Comparison of ENCODE assay signal across 30 cellular contexts in the genomic region with DNA sequence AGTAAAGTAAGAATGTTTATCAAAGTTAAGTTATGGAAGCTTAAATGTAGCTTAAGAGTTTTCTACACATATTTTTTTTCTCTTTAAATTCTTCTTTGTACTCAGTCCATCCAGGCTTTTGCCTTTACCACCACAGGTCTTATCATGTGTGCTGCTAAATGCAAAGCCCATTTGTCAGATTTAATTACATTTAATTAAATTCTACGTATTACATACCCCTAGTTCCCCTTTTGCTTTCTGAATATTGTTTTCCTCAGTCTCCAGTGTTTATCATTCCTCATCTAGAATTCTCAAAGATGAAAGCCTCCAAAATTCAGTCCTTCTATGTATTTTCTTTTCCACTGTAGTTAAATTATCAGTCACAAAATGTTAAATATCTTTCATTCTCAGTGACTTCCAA.
"Had no signal": no experiment of that assay in that cellular context is flagged by ENCODE, and none has a peak within 500 bp of the region (broad histone marks: within the 10 kb centered on the region; RNA-seq: fewer than 3 reads in every experiment).

No MANE protein-coding gene starts in this region.

- H3K36me3 ChIP-seq: ascending aorta, breast epithelium, cardiac muscle cell, colonic mucosa, esophagus squamous epithelium, heart left ventricle, WERI-Rb-1 had no signal

- H3K9me3 Mint-ChIP-seq: activated B cell treated with CpG ODN at 0.5 μM for 24 hours; activated naive CD4-positive, alpha-beta T cell treated with anti-CD3 and anti-CD28 coated beads for 36 hours; activated naive CD4-positive, alpha-beta T cell treated with anti-CD3 and anti-CD28 coated beads, Interleukin-2, amount 50 U/mL, for 24 hours; activated T-helper 17 cell treated with anti-CD3 and anti-CD28 coated beads, Interleukin-2, amount 50 U/mL, for 72 hours; brain had no signal

- H3K4me1 ChIP-seq: breast epithelium, colonic mucosa, esophagus squamous epithelium, heart left ventricle had no signal

- H3K27me3 ChIP-seq: ascending aorta, breast epithelium, cardiac muscle cell, colonic mucosa, esophagus squamous epithelium, heart left ventricle had no signal

- H3K27ac ChIP-seq: ascending aorta, breast epithelium, cardiac muscle cell, colonic mucosa, epithelial cell of prostate, esophagus squamous epithelium, heart left ventricle, WERI-Rb-1 had no signal

- H3K4me1 Mint-ChIP-seq: activated B cell treated with CpG ODN at 0.5 μM for 24 hours; activated naive CD4-positive, alpha-beta T cell treated with anti-CD3 and anti-CD28 coated beads, Interleukin-2, amount 50 U/mL, for 24 hours; activated naive CD8-positive, alpha-beta T cell treated with anti-CD3 and anti-CD28 coated beads for 36 hours; activated naive CD8-positive, alpha-beta T cell treated with anti-CD3 and anti-CD28 coated beads, Interleukin-2, amount 50 U/mL, for 24 hours; activated T-helper 17 cell treated with anti-CD3 and anti-CD28 coated beads, Interleukin-2, amount 50 U/mL, for 72 hours; brain; T-helper 17 cell had no signal

- DNase-seq: activated B cell treated with CpG ODN at 0.5 μM for 24 hours; activated CD4-positive, alpha-beta T cell treated with anti-CD3 and anti-CD28 coated beads for 48 hours; activated CD4-positive, alpha-beta T cell treated with anti-CD3 and anti-CD28 coated beads, Interleukin-2, amount 50 U/mL, for 1 hour; activated CD4-positive, alpha-beta T cell treated with anti-CD3 and anti-CD28 coated beads, Interleukin-2, amount 50 U/mL, for 48 hours; activated CD8-positive, alpha-beta memory T cell treated with anti-CD3 and anti-CD28 coated beads for 24 hours; activated CD8-positive, alpha-beta T cell treated with anti-CD3 and anti-CD28 coated beads for 36 hours; activated effector memory CD4-positive, alpha-beta T cell treated with anti-CD3 and anti-CD28 coated beads, Interleukin-2, amount 50 U/mL, for 16 hours; activated naive CD4-positive, alpha-beta T cell treated with anti-CD3 and anti-CD28 coated beads for 36 hours; activated naive CD8-positive, alpha-beta T cell treated with anti-CD3 and anti-CD28 coated beads for 36 hours; activated naive CD8-positive, alpha-beta T cell treated with anti-CD3 and anti-CD28 coated beads, Interleukin-2, amount 50 U/mL, for 24 hours; activated T-cell treated with anti-CD3 and anti-CD28 coated beads, Interleukin-2, amount 50 U/mL, for 4 hours; central memory CD4-positive, alpha-beta T cell; cerebellar nuclear complex; colonic mucosa; effector CD8-positive, alpha-beta T cell; esophagus squamous epithelium; foreskin melanocyte; heart left ventricle; T-helper 17 cell; T1000; WERI-Rb-1 had no signal

- ATAC-seq: activated CD4-positive, CD25-positive, alpha-beta regulatory T cell treated with anti-CD3 and anti-CD28 coated beads, Interleukin-2, amount 50 U/mL, for 24 hours; activated CD8-positive, alpha-beta T cell treated with anti-CD3 and anti-CD28 coated beads for 36 hours; activated naive CD8-positive, alpha-beta T cell treated with anti-CD3 and anti-CD28 coated beads, Interleukin-2, amount 50 U/mL, for 24 hours; activated T-cell treated with anti-CD3 and anti-CD28 coated beads, Interleukin-2, amount 50 U/mL, for 4 hours; activated T-helper 17 cell treated with anti-CD3 and anti-CD28 coated beads, Interleukin-2, amount 50 U/mL, for 72 hours; heart left ventricle; T-helper 17 cell had no signal

- H3K36me3 Mint-ChIP-seq: activated naive CD4-positive, alpha-beta T cell treated with anti-CD3 and anti-CD28 coated beads, Interleukin-2, amount 50 U/mL, for 24 hours; activated naive CD8-positive, alpha-beta T cell treated with anti-CD3 and anti-CD28 coated beads for 36 hours; brain had no signal

- H3K27me3 Mint-ChIP-seq: activated B cell treated with CpG ODN at 0.5 μM for 24 hours; activated CD8-positive, alpha-beta T cell treated with anti-CD3 and anti-CD28 coated beads for 36 hours; activated naive CD4-positive, alpha-beta T cell treated with anti-CD3 and anti-CD28 coated beads, Interleukin-2, amount 50 U/mL, for 24 hours; activated naive CD8-positive, alpha-beta T cell treated with anti-CD3 and anti-CD28 coated beads for 36 hours; activated naive CD8-positive, alpha-beta T cell treated with anti-CD3 and anti-CD28 coated beads, Interleukin-2, amount 50 U/mL, for 24 hours; activated T-helper 17 cell treated with anti-CD3 and anti-CD28 coated beads, Interleukin-2, amount 50 U/mL, for 72 hours; brain; T-helper 17 cell had no signal

- H3K4me3 ChIP-seq: ascending aorta, breast epithelium, cardiac muscle cell, colonic mucosa, esophagus squamous epithelium, heart left ventricle had no signal

- H3K27ac Mint-ChIP-seq: activated B cell treated with CpG ODN at 0.5 μM for 24 hours; activated CD8-positive, alpha-beta T cell treated with anti-CD3 and anti-CD28 coated beads for 36 hours; activated naive CD4-positive, alpha-beta T cell treated with anti-CD3 and anti-CD28 coated beads for 36 hours; activated naive CD4-positive, alpha-beta T cell treated with anti-CD3 and anti-CD28 coated beads, Interleukin-2, amount 50 U/mL, for 24 hours; activated naive CD8-positive, alpha-beta T cell treated with anti-CD3 and anti-CD28 coated beads for 36 hours; activated naive CD8-positive, alpha-beta T cell treated with anti-CD3 and anti-CD28 coated beads, Interleukin-2, amount 50 U/mL, for 24 hours; activated T-helper 17 cell treated with anti-CD3 and anti-CD28 coated beads, Interleukin-2, amount 50 U/mL, for 72 hours; brain; T-helper 17 cell; T-helper 2 cell treated with Interferon-gamma antibody and Interleukin-4, amounts not matched to agents 5 μg/mL and 100 μg/mL, for 36 hours had no signal

- H3K4me3 Mint-ChIP-seq: activated B cell treated with CpG ODN at 0.5 μM for 24 hours; activated CD8-positive, alpha-beta T cell treated with anti-CD3 and anti-CD28 coated beads for 36 hours; activated naive CD4-positive, alpha-beta T cell treated with anti-CD3 and anti-CD28 coated beads for 36 hours; activated naive CD4-positive, alpha-beta T cell treated with anti-CD3 and anti-CD28 coated beads, Interleukin-2, amount 50 U/mL, for 24 hours; activated naive CD8-positive, alpha-beta T cell treated with anti-CD3 and anti-CD28 coated beads for 36 hours; activated naive CD8-positive, alpha-beta T cell treated with anti-CD3 and anti-CD28 coated beads, Interleukin-2, amount 50 U/mL, for 24 hours; activated T-cell treated with anti-CD3 and anti-CD28 coated beads, Interleukin-2, amount 50 U/mL, for 4 hours; activated T-helper 17 cell treated with anti-CD3 and anti-CD28 coated beads, Interleukin-2, amount 50 U/mL, for 72 hours; brain; T-helper 17 cell; T-helper 2 cell treated with Interferon-gamma antibody and Interleukin-4, amounts not matched to agents 5 μg/mL and 100 μg/mL, for 36 hours had no signal

- H3K9me3 ChIP-seq: ascending aorta, breast epithelium, colonic mucosa, esophagus squamous epithelium, heart left ventricle had no signal
